ENCODE assay signal across 10 cellular contexts in genomic region chr5:159206368-159206767, GRCh38. TPM values are rescaled to one million over a fixed set of nuclear protein-coding genes. Genes with fewer than 3 reads are reported as not detected.
DNase-seq lines count a peak whose midpoint lies in the region; ATAC-seq, FAIRE-seq and TF ChIP-seq lines count a peak whose summit lies in the region.
"Had no signal": no experiment of that assay in that cellular context is flagged by ENCODE, and none has a peak within 500 bp of the region (broad histone marks: within the 10 kb centered on the region; RNA-seq: fewer than 3 reads in every experiment).

No MANE protein-coding gene starts in this region.

- H3K27me3 ChIP-seq in cardiac muscle cell (no peaks in the 10 kb centered on the region), adrenal gland (no peaks in the 10 kb centered on the region), right lobe of liver (no peaks in the 10 kb centered on the region)

- H3K9me3 Mint-ChIP-seq in type B pancreatic cell = no peaks in the 10 kb centered on the region

- H3K4me3 ChIP-seq in cardiac muscle cell (peak overlapping the region; percentile 100), adrenal gland (peak overlapping the region in 1 of 4 donors; percentile 93), right lobe of liver (no peak overlapping the region), kidney (ENCODE audit: low read length in 2 of 2) (no peak overlapping the region)

- H3K9ac ChIP-seq in kidney (ENCODE audit: low read length in 2 of 2) = no peak overlapping the region

- TF ChIP-seq CTCF in cardiac muscle cell (IDR thresholded peaks at IDR 0.05; ENCODE audit: low read depth, low read length) (no peak), adrenal gland (IDR thresholded peaks at IDR 0.05) (no peak), right lobe of liver (IDR thresholded peaks at IDR 0.05) (no peak), type B pancreatic cell (conservative IDR thresholded peaks at IDR 0.05) (no peak), kidney (IDR thresholded peaks at IDR 0.05; ENCODE audit: borderline replicate concordance, extremely low read depth, insufficient read depth) (no peak)

- H3K27ac ChIP-seq in cardiac muscle cell = peak overlapping the region; percentile 91
- peak overlapping the region; percentile 19 to 96 (median 87) for H3K27ac ChIP-seq in adrenal gland
- peak overlapping the region in 2 of 3 donors; percentile 89 to 94 for H3K27ac ChIP-seq in right lobe of liver
- H3K27ac ChIP-seq in kidney (ENCODE audit: low read depth in 2 of 2, low read length in 2 of 2) = no peak overlapping the region

- H3K9me3 ChIP-seq in cardiac muscle cell (ENCODE audit: low read depth) (no peaks in the 10 kb centered on the region), adrenal gland (replicated peaks in 1 of 3) (no peaks in the 10 kb centered on the region), right lobe of liver (no peaks in the 10 kb centered on the region), kidney (ENCODE audit: control insufficient read depth in 1 of 2, low read length in 2 of 2) (no peaks in the 10 kb centered on the region)

- H3K27ac Mint-ChIP-seq in type B pancreatic cell = peak overlapping the region; percentile 96

- H3K4me1 Mint-ChIP-seq in type B pancreatic cell (ENCODE audit: unreplicated experiment) = peaks cover 47% of the 10 kb centered on the region

- DNase-seq in cardiac muscle cell (ENCODE audit: low read depth in 1 of 2, low spot score in 1 of 2) (no peak), Right ventricle myocardium inferior (ENCODE audit: missing footprints) (no peak), adrenal gland (no peak), right lobe of liver (no peak), type B pancreatic cell (ENCODE audit: extremely low spot score, unreplicated experiment) (no peak), foreskin melanocyte (no peak), NCI-H1436 treated with DMSO at 0.1 percent for 48 hours (lab: John Stamatoyannopoulos, UW) (no peak), kidney (no peak)
- DNase-seq: DMS79 treated with DMSO at 0.1 percent for 48 hours had no signal

- FAIRE-seq in kidney (lab: Jason Lieb, UNC) = no peak
- FAIRE-seq: TTC549 had no signal

- intact Hi-C loops in Right ventricle myocardium inferior (cut with DNase I) = loop anchor here (5.0 kb wide), 1 partner anchor 49 kb away; no protein-coding TSS in a partner anchor
- intact Hi-C loops in adrenal gland (cut with DNase I) = loop anchor here in 1 of 2 donors (5.0 kb wide), 1 partner anchor 34 kb away; no protein-coding TSS in a partner anchor
- intact Hi-C loops in right lobe of liver (cut with DNase I) = no loop called here
- intact Hi-C loops in kidney (cut with DNase I) = no loop called here

- H3K36me3 ChIP-seq in cardiac muscle cell (no peaks in the 10 kb centered on the region), adrenal gland (replicated peaks in 1 of 2) (no peaks in the 10 kb centered on the region), right lobe of liver (no peaks in the 10 kb centered on the region), kidney (ENCODE audit: control insufficient read depth in 1 of 2, insufficient read depth in 2 of 2, low read length in 2 of 2) (no peaks in the 10 kb centered on the region)

- H3K27me3 Mint-ChIP-seq in type B pancreatic cell = no peaks in the 10 kb centered on the region

- ATAC-seq in Right ventricle myocardium inferior = no peak
- ATAC-seq in right lobe of liver = no peak

- H3K4me1 ChIP-seq in cardiac muscle cell (ENCODE audit: low read depth) (peaks cover 37% of the 10 kb centered on the region), adrenal gland (replicated peaks in 1 of 2) (peaks cover 34 to 62% of the 10 kb centered on the region in 2 donors), right lobe of liver (peaks cover 0 to 11% (median 2%) of the 10 kb centered on the region in 4 donors), kidney (ENCODE audit: control insufficient read depth in 1 of 2, insufficient read depth in 1 of 2, low read depth in 1 of 2, low read length in 2 of 2) (peaks cover 8 to 12% of the 10 kb centered on the region in 2 donors)

- peaks cover 8% of the 10 kb centered on the region for H3K36me3 Mint-ChIP-seq in type B pancreatic cell

- peak overlapping the region; percentile 99 for H3K4me3 Mint-ChIP-seq in type B pancreatic cell

- 22 to 24% (median 24%) methylated on average over 2 of the region's 2 CpGs for WGBS in adrenal gland, 4 donors
- WGBS in right lobe of liver (ENCODE audit: insufficient coverage, low coverage, low lambda C conversion rate, missing lambda C conversion rate) = 45% methylated on average over 2 of the region's 2 CpGs

- no peak for TF ChIP-seq POLR2A in adrenal gland (IDR thresholded peaks at IDR 0.05)
- no peak for TF ChIP-seq POLR2A in right lobe of liver (IDR thresholded peaks at IDR 0.05)

RNA-seq across cellular contexts. Expression of gene RNF145, which starts 3.0 kb away (rescaled TPM):
- total RNA-seq in cardiac muscle cell (38.7 and 46.9 TPM in 2 replicates), Right ventricle myocardium inferior (21.9 TPM), adrenal gland (100 to 1,000 TPM in 3 of 8 donors, 10 to 100 TPM in 5; 65.2 to 138 (median 76.7) TPM), right lobe of liver (10 to 100 TPM in 5 of 6 experiments, 1 to 10 TPM in 1; 7.2 to 20.9 (median 10.6) TPM), type B pancreatic cell (ENCODE audit: low replicate concordance) (42.5 and 66.4 TPM in 2 replicates), kidney (66.5 TPM)
- polyA plus RNA-seq in cardiac muscle cell (12.7 and 17.1 TPM in 2 replicates), adrenal gland (10 to 100 TPM; 20.2 to 72.0 (median 22.5) TPM), kidney (ENCODE audit: insufficient read depth, low read depth, low replicate concordance) (29.6 TPM)

RNA-seq across cellular contexts. Expression of gene UBLCP1, which starts 56.7 kb away (rescaled TPM):
- total RNA-seq in cardiac muscle cell (10.8 and 12.2 TPM in 2 replicates), Right ventricle myocardium inferior (14.6 TPM), adrenal gland (10 to 100 TPM; 12.7 to 25.5 (median 21.1) TPM), right lobe of liver (10 to 100 TPM in 1 of 6 experiments, 1 to 10 TPM in 5; 5.5 to 13.8 (median 8.1) TPM), type B pancreatic cell (ENCODE audit: low replicate concordance) (20.5 and 29.4 TPM in 2 replicates), kidney (25.1 TPM)
- polyA plus RNA-seq in cardiac muscle cell (30.5 and 31.0 TPM in 2 replicates), adrenal gland (10 to 100 TPM; 11.3 to 27.2 (median 27.1) TPM), kidney (ENCODE audit: insufficient read depth, low read depth, low replicate concordance) (17.1 TPM)

Comparison
In these comparisons a context has a peak if more than half of its experiments do, and no peak if none do; other contexts are left out.
1. H3K27ac ChIP-seq: peak in cardiac muscle cell (single experiment), adrenal gland (5 of 5) and right lobe of liver (2 of 3); none in kidney (0 of 2).